22 cellular contexts compared by ENCODE assay signal in genomic region chr3:139522421-139522820, GRCh38. TPM values are rescaled to one million over a fixed set of nuclear protein-coding genes. Genes with fewer than 3 reads are reported as not detected.
DNase-seq lines count a peak whose midpoint lies in the region; ATAC-seq, FAIRE-seq and TF ChIP-seq lines count a peak whose summit lies in the region.
"Had no signal": no experiment of that assay in that cellular context is flagged by ENCODE, and none has a peak within 500 bp of the region (broad histone marks: within the 10 kb centered on the region; RNA-seq: fewer than 3 reads in every experiment).

No MANE protein-coding gene starts in this region.

- TF ChIP-seq RAD21 in SK-N-SH (IDR thresholded peaks at IDR 0.05; ENCODE audit: low read length) = no peak

- intact Hi-C loops in dendritic cell treated with granulocyte-macrophage colony-stimulating factor and Interleukin-4, amounts not matched to agents 40 ng/mL and 50 ng/mL, for 4 days (cut with micrococcal nuclease) = loop anchor here (5.0 to 10.0 kb wide), 2 partner anchors 162 to 1195 kb away; no protein-coding TSS in a partner anchor
- intact Hi-C loops in upper lobe of right lung (cut with DNase I) = no loop called here

- CTCF ChIA-PET in SK-N-SH (lab: Yijun Ruan, JAX) = interaction anchor here (1.0 to 2.6 kb wide), 6 partner anchors 10 to 94 kb away, joined by 3 to 16 read pairs (median 4); no protein-coding TSS in a partner anchor

- H4K20me1 ChIP-seq in SK-N-SH (ENCODE audit: insufficient read depth) = no peaks in the 10 kb centered on the region

- no peaks in the 10 kb centered on the region for H3K79me2 ChIP-seq in SK-N-SH (ENCODE audit: insufficient read depth)

- H3K4me3 Mint-ChIP-seq in dendritic cell treated with granulocyte-macrophage colony-stimulating factor and Interleukin-4, amounts not matched to agents 40 ng/mL and 50 ng/mL, for 4 days = no peak overlapping the region
- H3K4me3 Mint-ChIP-seq: activated naive CD4-positive, alpha-beta T cell treated with anti-CD3 and anti-CD28 coated beads for 36 hours; CD8-positive, alpha-beta memory T cell had no signal

- 23% methylated on average over 2 of the region's 2 CpGs for WGBS in SK-N-SH (ENCODE audit: low lambda C conversion rate)

- H3K36me3 ChIP-seq in SK-N-SH (replicated peaks in 1 of 2; ENCODE audit: control insufficient read depth in 1 of 2, insufficient read depth in 2 of 2, low read length in 1 of 2) = peaks cover 0 to 7% of the 10 kb centered on the region in 2 experiments
- no peaks in the 10 kb centered on the region for H3K36me3 ChIP-seq in effector memory CD4-positive, alpha-beta T cell (ENCODE audit: control insufficient read depth, insufficient read depth, low read length)
- H3K36me3 ChIP-seq in upper lobe of right lung = no peaks in the 10 kb centered on the region
- H3K36me3 ChIP-seq: left lung, upper lobe of left lung had no signal

- no peak overlapping the region; a peak in 1 of 4 replicates for H3K27ac ChIP-seq in SK-N-SH (ENCODE audit: low read depth in 2 of 2, low read length in 1 of 2)
- no peak overlapping the region for H3K27ac ChIP-seq in effector memory CD4-positive, alpha-beta T cell (ENCODE audit: insufficient read depth, low read length, poor library complexity, severe bottlenecking)
- no peak overlapping the region for H3K27ac ChIP-seq in upper lobe of right lung
- H3K27ac ChIP-seq: left lung, pancreas, skin epidermis, upper lobe of left lung had no signal

- H3K4me1 ChIP-seq in SK-N-SH (ENCODE audit: control insufficient read depth in 1 of 2, insufficient read depth in 2 of 2, low read depth in 1 of 2, low read length in 1 of 2) (peaks cover 0 to 16% of the 10 kb centered on the region in 2 experiments; a peak in 1 of 4 replicates), upper lobe of right lung (no peaks in the 10 kb centered on the region)
- no peaks in the 10 kb centered on the region for H3K4me1 ChIP-seq in effector memory CD4-positive, alpha-beta T cell (ENCODE audit: control insufficient read depth, insufficient read depth, low read length, poor library complexity, severe bottlenecking)
- H3K4me1 ChIP-seq: left lung, upper lobe of left lung had no signal

- H3F3A ChIP-seq in SK-N-SH (replicated peaks; ENCODE audit: insufficient read depth) = no peaks in the 10 kb centered on the region

- no peak for ATAC-seq in SK-N-SH treated with all-trans-retinoic acid at 6 μM for 48 hours
- no peak for ATAC-seq in upper lobe of right lung
- ATAC-seq: left lung had no signal

- peak overlapping the region; percentile 78 for H3K27ac Mint-ChIP-seq in dendritic cell treated with granulocyte-macrophage colony-stimulating factor and Interleukin-4, amounts not matched to agents 40 ng/mL and 50 ng/mL, for 4 days
- H3K27ac Mint-ChIP-seq: activated naive CD4-positive, alpha-beta T cell treated with anti-CD3 and anti-CD28 coated beads for 36 hours; CD8-positive, alpha-beta memory T cell had no signal

- H2AFZ ChIP-seq in SK-N-SH (ENCODE audit: low read depth) = no peak overlapping the region

- no peaks in the 10 kb centered on the region for H3K36me3 Mint-ChIP-seq in dendritic cell treated with granulocyte-macrophage colony-stimulating factor and Interleukin-4, amounts not matched to agents 40 ng/mL and 50 ng/mL, for 4 days (ENCODE audit: low read depth)
- H3K36me3 Mint-ChIP-seq: CD8-positive, alpha-beta memory T cell had no signal

- H3K27me3 Mint-ChIP-seq in dendritic cell treated with granulocyte-macrophage colony-stimulating factor and Interleukin-4, amounts not matched to agents 40 ng/mL and 50 ng/mL, for 4 days = peaks cover 1% of the 10 kb centered on the region

- no peak for FAIRE-seq in frontal cortex (lab: Jason Lieb, UNC)
- FAIRE-seq: G401.6, pancreas had no signal

- TF ChIP-seq EP300 in SK-N-SH (IDR thresholded peaks at IDR 0.05; ENCODE audit: borderline replicate concordance in 1 of 2, low read depth in 1 of 2, low read length in 1 of 2) = no peak

- no peak overlapping the region for H3K4me2 ChIP-seq in SK-N-SH

- H3K9me2 ChIP-seq in SK-N-SH = no peaks in the 10 kb centered on the region

- POLR2A ChIA-PET in SK-N-SH (lab: Yijun Ruan, JAX) = interaction anchor here (1.3 kb wide), 1 partner anchor 10 kb away, joined by 3 read pairs; no protein-coding TSS in a partner anchor

- no peak overlapping the region for H3K4me3 ChIP-seq in SK-N-SH (ENCODE audit: low read depth in 2 of 2, low read length in 1 of 2)
- H3K4me3 ChIP-seq in retinal pigment epithelial cell (ENCODE audit: low read length) = no peak overlapping the region
- H3K4me3 ChIP-seq in effector memory CD4-positive, alpha-beta T cell (ENCODE audit: insufficient read depth, low read depth, low read length, poor library complexity, severe bottlenecking) = no peak overlapping the region
- no peak overlapping the region for H3K4me3 ChIP-seq in upper lobe of right lung
- H3K4me3 ChIP-seq: left lung, pancreas, skin epidermis, upper lobe of left lung had no signal

- DNase-seq in SK-N-SH = no peak
- peak; percentile 26 for DNase-seq in NCI-H82 treated with DMSO at 0.1 percent for 48 hours (lab: John Stamatoyannopoulos, UW; ENCODE audit: unreplicated experiment)
- no peak for DNase-seq in retinal pigment epithelial cell (ENCODE audit: low read depth)
- no peak for DNase-seq in frontal cortex (ENCODE audit: low spot score in 2 of 2)
- no peak for DNase-seq in effector memory CD4-positive, alpha-beta T cell
- DNase-seq in upper lobe of right lung = no peak
- DNase-seq: ACHN; activated CD8-positive, alpha-beta memory T cell treated with anti-CD3 and anti-CD28 coated beads, Interleukin-2, amount 50 U/mL, for 48 hours; activated naive CD4-positive, alpha-beta T cell treated with anti-CD3 and anti-CD28 coated beads for 36 hours; CD8-positive, alpha-beta memory T cell; KG1; left lung; NCI-H2029; NCI-H526 treated with DMSO at 0.1 percent for 48 hours; pancreas; stimulated activated naive CD4-positive, alpha-beta T cell; upper lobe of left lung had no signal

- H3K4me1 Mint-ChIP-seq in dendritic cell treated with granulocyte-macrophage colony-stimulating factor and Interleukin-4, amounts not matched to agents 40 ng/mL and 50 ng/mL, for 4 days (ENCODE audit: low read depth) = peaks cover 37% of the 10 kb centered on the region
- H3K4me1 Mint-ChIP-seq: CD8-positive, alpha-beta memory T cell had no signal

- H3K27me3 ChIP-seq in SK-N-SH (ENCODE audit: insufficient read depth) (no peaks in the 10 kb centered on the region), upper lobe of right lung (no peaks in the 10 kb centered on the region)
- H3K27me3 ChIP-seq in effector memory CD4-positive, alpha-beta T cell (replicated peaks; ENCODE audit: control insufficient read depth, insufficient read depth, low read length, poor library complexity, severe bottlenecking) = no peaks in the 10 kb centered on the region
- H3K27me3 ChIP-seq: left lung, pancreas, upper lobe of left lung had no signal

- no peak overlapping the region for H3K9ac ChIP-seq in SK-N-SH

- H3K9me3 Mint-ChIP-seq in dendritic cell treated with granulocyte-macrophage colony-stimulating factor and Interleukin-4, amounts not matched to agents 40 ng/mL and 50 ng/mL, for 4 days = peaks cover 8% of the 10 kb centered on the region
- H3K9me3 Mint-ChIP-seq: activated naive CD4-positive, alpha-beta T cell treated with anti-CD3 and anti-CD28 coated beads for 36 hours; CD8-positive, alpha-beta memory T cell had no signal

- TF ChIP-seq CTCF in SK-N-SH (IDR thresholded peaks at IDR 0.05) (peak; percentile 22; the same call in 1 of the 2 replicates), retinal pigment epithelial cell (conservative IDR thresholded peaks at IDR 0.05; ENCODE audit: low read depth, low read length) (peak; percentile 39), upper lobe of right lung (IDR thresholded peaks at IDR 0.05) (no peak)

- H3K9me3 ChIP-seq in SK-N-SH (no peaks in the 10 kb centered on the region), upper lobe of right lung (no peaks in the 10 kb centered on the region)
- no peaks in the 10 kb centered on the region for H3K9me3 ChIP-seq in effector memory CD4-positive, alpha-beta T cell (ENCODE audit: control insufficient read depth, low read length)
- H3K9me3 ChIP-seq: left lung, pancreas, upper lobe of left lung had no signal

TF ChIP-seq in SK-N-SH, 30 proteins besides CTCF, POLR2A, EP300 and RAD21 (continues in another document):
- TF ChIP-seq GATA2 (CRISPR knock-in tag; IDR thresholded peaks at IDR 0.05) = no peak
- TF ChIP-seq FOXM1 (IDR thresholded peaks at IDR 0.05; ENCODE audit: low read depth) = no peak
- no peak for TF ChIP-seq YY1 (IDR thresholded peaks at IDR 0.05; ENCODE audit: low read depth)
- TF ChIP-seq TEAD4 (IDR thresholded peaks at IDR 0.05; ENCODE audit: borderline replicate concordance, insufficient read depth) = no peak
- TF ChIP-seq RXRA (IDR thresholded peaks at IDR 0.05; ENCODE audit: borderline replicate concordance, low read depth) = no peak
- TF ChIP-seq MEF2A (IDR thresholded peaks at IDR 0.05; ENCODE audit: borderline replicate concordance, low read depth) = no peak
- TF ChIP-seq POLR2AphosphoS5 (IDR thresholded peaks at IDR 0.05; ENCODE audit: low read depth, low read length) = no peak
- TF ChIP-seq SIN3A (IDR thresholded peaks at IDR 0.05; ENCODE audit: borderline replicate concordance, low read depth, low read length) = no peak

TF ChIP-seq in SK-N-SH treated with all-trans-retinoic acid at 6 μM for 48 hours, 23 proteins besides CTCF, POLR2A, EP300 and RAD21:
- TF ChIP-seq ZNF565 (CRISPR knock-in tag; conservative IDR thresholded peaks at IDR 0.05; ENCODE audit: low read depth) (no peak), ZFP3 (CRISPR knock-in tag; IDR thresholded peaks at IDR 0.05) (no peak), ZFP30 (CRISPR knock-in tag; IDR thresholded peaks at IDR 0.05) (no peak), TOX (CRISPR knock-in tag; IDR thresholded peaks at IDR 0.05; ENCODE audit: borderline replicate concordance) (no peak), ARNTL (CRISPR knock-in tag; IDR thresholded peaks at IDR 0.05; ENCODE audit: borderline replicate concordance, low read depth) (no peak), RARB (CRISPR knock-in tag; IDR thresholded peaks at IDR 0.05) (no peak), OSR1 (CRISPR knock-in tag; IDR thresholded peaks at IDR 0.05) (no peak)

RNA-seq across cellular contexts. Expression of gene RBP1, which starts 17.1 kb away (rescaled TPM):
- 29.9 and 44.8 TPM in 2 replicates for polyA plus RNA-seq in SK-N-SH (2012; rRNA removed)
- 64.7 and 87.6 TPM in 2 replicates for polyA plus RNA-seq in SK-N-SH (2012; cell fraction: cytosol; rRNA removed)
- polyA plus RNA-seq in SK-N-SH (2012; cell fraction: nucleus; rRNA removed) = 10.8 and 15.5 TPM in 2 replicates
- 32.6 TPM for total RNA-seq in frontal cortex
- 20.4 TPM for total RNA-seq in upper lobe of right lung
- total RNA-seq: activated naive CD4-positive, alpha-beta T cell treated with anti-CD3 and anti-CD28 coated beads for 36 hours; CD8-positive, alpha-beta memory T cell; T-helper 1 cell treated with Interleukin-12 subunit alpha and Interleukin-12 subunit beta and Interleukin-4 antibody, amounts not matched to agents 30 ng/mL and 1 ng/mL, for 36 hours had no signal
- polyA plus RNA-seq: CD8-positive, alpha-beta memory T cell had no signal

RNA-seq across cellular contexts. Expression of gene RBP2, which starts 46.1 kb away (rescaled TPM):
- polyA plus RNA-seq in SK-N-SH (2012; rRNA removed) = not detected in 2 replicates
- polyA plus RNA-seq in SK-N-SH (2012; cell fraction: cytosol; rRNA removed) = not detected in 2 replicates
- not detected in 2 replicates for polyA plus RNA-seq in SK-N-SH (2012; cell fraction: nucleus; rRNA removed)
- total RNA-seq in frontal cortex = not detected
- total RNA-seq in upper lobe of right lung = 2.1 TPM
- total RNA-seq: activated naive CD4-positive, alpha-beta T cell treated with anti-CD3 and anti-CD28 coated beads for 36 hours; CD8-positive, alpha-beta memory T cell; T-helper 1 cell treated with Interleukin-12 subunit alpha and Interleukin-12 subunit beta and Interleukin-4 antibody, amounts not matched to agents 30 ng/mL and 1 ng/mL, for 36 hours had no signal
- polyA plus RNA-seq: CD8-positive, alpha-beta memory T cell had no signal
